In genomic region chr13:28574617-28575142, GRCh38 we compare ENCODE assay signal across 1 cellular context.
TF ChIP-seq lines count a peak whose summit lies in the region.

No MANE protein-coding gene starts in this region.

TF ChIP-seq in K562, 482 proteins besides CTCF, POLR2A, EP300 and RAD21 (continued from another document and continues in another):
- TF ChIP-seq AFF1 (IDR thresholded peaks at IDR 0.05; ENCODE audit: low read depth in 1 of 2, partially characterized antibody in 2 of 2): peak in 1 of 2 experiments; percentile 81
- TF ChIP-seq RBBP5 (IDR thresholded peaks at IDR 0.05; ENCODE audit: borderline replicate concordance, insufficient read depth, low read length, poor library complexity, severe bottlenecking): no peak
- TF ChIP-seq TCF3 (CRISPR knock-in tag; IDR thresholded peaks at IDR 0.05): peak; percentile 98
- no peak for TF ChIP-seq CBX5 (IDR thresholded peaks at IDR 0.05; ENCODE audit: borderline replicate concordance, low read depth)
- 0 out of 2 replicates have a peak, but pooled peaks have one; percentile 43 for TF ChIP-seq ETS1 (conservative IDR thresholded peaks at IDR 0.05; ENCODE audit: control insufficient read depth, low read depth, low read length)
- TF ChIP-seq PCBP1 (IDR thresholded peaks at IDR 0.05; ENCODE audit: low read depth, low read length, poor library complexity, severe bottlenecking): no peak
- TF ChIP-seq ZFP1 (CRISPR knock-in tag; IDR thresholded peaks at IDR 0.05): no peak
- TF ChIP-seq ZNF584 (CRISPR knock-in tag; IDR thresholded peaks at IDR 0.05; ENCODE audit: low read depth): peak; percentile 90
- TF ChIP-seq MNT (conservative IDR thresholded peaks at IDR 0.05): peak; percentile 58 to 77
- TF ChIP-seq POLR2AphosphoS2 (IDR thresholded peaks at IDR 0.05; ENCODE audit: low read length): no peak
- TF ChIP-seq, protein P1, sequence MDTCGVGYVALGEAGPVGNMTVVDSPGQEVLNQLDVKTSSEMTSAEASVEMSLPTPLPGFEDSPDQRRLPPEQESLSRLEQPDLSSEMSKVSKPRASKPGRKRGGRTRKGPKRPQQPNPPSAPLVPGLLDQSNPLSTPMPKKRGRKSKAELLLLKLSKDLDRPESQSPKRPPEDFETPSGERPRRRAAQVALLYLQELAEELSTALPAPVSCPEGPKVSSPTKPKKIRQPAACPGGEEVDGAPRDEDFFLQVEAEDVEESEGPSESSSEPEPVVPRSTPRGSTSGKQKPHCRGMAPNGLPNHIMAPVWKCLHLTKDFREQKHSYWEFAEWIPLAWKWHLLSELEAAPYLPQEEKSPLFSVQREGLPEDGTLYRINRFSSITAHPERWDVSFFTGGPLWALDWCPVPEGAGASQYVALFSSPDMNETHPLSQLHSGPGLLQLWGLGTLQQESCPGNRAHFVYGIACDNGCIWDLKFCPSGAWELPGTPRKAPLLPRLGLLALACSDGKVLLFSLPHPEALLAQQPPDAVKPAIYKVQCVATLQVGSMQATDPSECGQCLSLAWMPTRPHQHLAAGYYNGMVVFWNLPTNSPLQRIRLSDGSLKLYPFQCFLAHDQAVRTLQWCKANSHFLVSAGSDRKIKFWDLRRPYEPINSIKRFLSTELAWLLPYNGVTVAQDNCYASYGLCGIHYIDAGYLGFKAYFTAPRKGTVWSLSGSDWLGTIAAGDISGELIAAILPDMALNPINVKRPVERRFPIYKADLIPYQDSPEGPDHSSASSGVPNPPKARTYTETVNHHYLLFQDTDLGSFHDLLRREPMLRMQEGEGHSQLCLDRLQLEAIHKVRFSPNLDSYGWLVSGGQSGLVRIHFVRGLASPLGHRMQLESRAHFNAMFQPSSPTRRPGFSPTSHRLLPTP (IDR thresholded peaks at IDR 0.05; ENCODE audit: borderline replicate concordance, extremely low read depth, insufficient read length): no peak
- TF ChIP-seq RBM17 (IDR thresholded peaks at IDR 0.05; ENCODE audit: borderline replicate concordance, low read depth, low read length): no peak
- TF ChIP-seq RBM22 (IDR thresholded peaks at IDR 0.05; ENCODE audit: low read depth, low read length, poor library complexity, severe bottlenecking): no peak
- TF ChIP-seq HMG20A (CRISPR knock-in tag; conservative IDR thresholded peaks at IDR 0.05): no peak
- peak; percentile 42; the same call in 1 of the 2 replicates for TF ChIP-seq EHMT2 (IDR thresholded peaks at IDR 0.05)
- peak; percentile 87 for TF ChIP-seq JUN (IDR thresholded peaks at IDR 0.05; ENCODE audit: borderline replicate concordance, low read depth, low read length)
- TF ChIP-seq JUN (CRISPR knock-in tag; IDR thresholded peaks at IDR 0.05; ENCODE audit: borderline replicate concordance): no peak
- peak; percentile 86 for TF ChIP-seq FOXM1 (IDR thresholded peaks at IDR 0.05; ENCODE audit: low read depth)
- no peak for TF ChIP-seq FOXM1 (CRISPR knock-in tag; IDR thresholded peaks at IDR 0.05; ENCODE audit: low read depth)
- no peak for TF ChIP-seq CHCHD3 (CRISPR knock-in tag; IDR thresholded peaks at IDR 0.05)
- TF ChIP-seq, protein P2, sequence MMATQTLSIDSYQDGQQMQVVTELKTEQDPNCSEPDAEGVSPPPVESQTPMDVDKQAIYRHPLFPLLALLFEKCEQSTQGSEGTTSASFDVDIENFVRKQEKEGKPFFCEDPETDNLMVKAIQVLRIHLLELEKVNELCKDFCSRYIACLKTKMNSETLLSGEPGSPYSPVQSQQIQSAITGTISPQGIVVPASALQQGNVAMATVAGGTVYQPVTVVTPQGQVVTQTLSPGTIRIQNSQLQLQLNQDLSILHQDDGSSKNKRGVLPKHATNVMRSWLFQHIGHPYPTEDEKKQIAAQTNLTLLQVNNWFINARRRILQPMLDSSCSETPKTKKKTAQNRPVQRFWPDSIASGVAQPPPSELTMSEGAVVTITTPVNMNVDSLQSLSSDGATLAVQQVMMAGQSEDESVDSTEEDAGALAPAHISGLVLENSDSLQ (IDR thresholded peaks at IDR 0.05): peak; percentile 45
- peak; percentile 56 for TF ChIP-seq MEIS2 (IDR thresholded peaks at IDR 0.05; ENCODE audit: partially characterized antibody)
- no peak for TF ChIP-seq PHB (CRISPR knock-in tag; IDR thresholded peaks at IDR 0.05)
- TF ChIP-seq ZSCAN29 (IDR thresholded peaks at IDR 0.05): no peak
- TF ChIP-seq ELF1 (tag; IDR thresholded peaks at IDR 0.05): peak; percentile 43; the same call in 1 of the 2 replicates
- peak; percentile 78; the same call in 1 of the 2 replicates for TF ChIP-seq MTA3 (IDR thresholded peaks at IDR 0.05; ENCODE audit: borderline replicate concordance)
- peak; percentile 52 to 63 for TF ChIP-seq NRF1 (conservative IDR thresholded peaks at IDR 0.05 in 1 of 2, IDR thresholded peaks at IDR 0.05 in 1 of 2)
- TF ChIP-seq ZNF12 (CRISPR knock-in tag; IDR thresholded peaks at IDR 0.05): no peak
- TF ChIP-seq POLR2B (IDR thresholded peaks at IDR 0.05; ENCODE audit: low read depth, partially characterized antibody): no peak
- TF ChIP-seq FUS (optimal IDR thresholded peaks at IDR 0.05; ENCODE audit: low read depth, low read length): no peak
- TF ChIP-seq PML (IDR thresholded peaks at IDR 0.05; ENCODE audit: low read length): peak; percentile 94
- TF ChIP-seq DPF2 (IDR thresholded peaks at IDR 0.05): peak; percentile 95
- no peak for TF ChIP-seq NR2C1 (IDR thresholded peaks at IDR 0.05)
- no peak; the same call in 1 of the 2 replicates for TF ChIP-seq NR2C1 (tag; IDR thresholded peaks at IDR 0.05)
- peak; percentile 54; the same call in 1 of the 2 replicates for TF ChIP-seq ZFX (CRISPR knock-in tag; IDR thresholded peaks at IDR 0.05)
- 0 out of 2 replicates have a peak, but pooled peaks have one; percentile 29 for TF ChIP-seq CREB1 (IDR thresholded peaks at IDR 0.05)
- peak; percentile 68 for TF ChIP-seq CREB1 (CRISPR knock-in tag; IDR thresholded peaks at IDR 0.05)
- TF ChIP-seq BRD9 (IDR thresholded peaks at IDR 0.05; ENCODE audit: low read depth, partially characterized antibody): peak; percentile 57
- TF ChIP-seq MAFK (IDR thresholded peaks at IDR 0.05; ENCODE audit: low read length): no peak
- TF ChIP-seq MECOM (CRISPR knock-in tag; IDR thresholded peaks at IDR 0.05): peak; percentile 66; the same call in 1 of the 2 replicates
- no peak for TF ChIP-seq TAF15 (IDR thresholded peaks at IDR 0.05; ENCODE audit: low read depth, low read length)
- no peak for TF ChIP-seq ZNF282 (CRISPR knock-in tag; IDR thresholded peaks at IDR 0.05)
- TF ChIP-seq ETV5 (CRISPR knock-in tag; IDR thresholded peaks at IDR 0.05; ENCODE audit: low read depth): peak; percentile 81
- TF ChIP-seq CREB3 (tag; conservative IDR thresholded peaks at IDR 0.05; ENCODE audit: low read depth): no peak
- no peak for TF ChIP-seq SMARCA5 (IDR thresholded peaks at IDR 0.05)
- TF ChIP-seq TRIM28 (IDR thresholded peaks at IDR 0.05): 0 out of 2 replicates have a peak, but pooled peaks have one; percentile 15
- TF ChIP-seq ZNF57 (CRISPR knock-in tag; IDR thresholded peaks at IDR 0.05): no peak
- peak; percentile 80; the same call in 1 of the 2 replicates for TF ChIP-seq NBN (IDR thresholded peaks at IDR 0.05; ENCODE audit: low read depth)
- no peak for TF ChIP-seq PTBP1 (IDR thresholded peaks at IDR 0.05; ENCODE audit: low read depth, low read length)
- TF ChIP-seq IFI16 (CRISPR knock-in tag; IDR thresholded peaks at IDR 0.05): 0 out of 2 replicates have a peak, but pooled peaks have one; percentile 11
- TF ChIP-seq NR3C1 (CRISPR knock-in tag; IDR thresholded peaks at IDR 0.05): no peak
- TF ChIP-seq ZNF395 (CRISPR knock-in tag; IDR thresholded peaks at IDR 0.05): peak; percentile 77; the same call in 1 of the 2 replicates
- no peak for TF ChIP-seq ZBTB7A (IDR thresholded peaks at IDR 0.05; ENCODE audit: borderline replicate concordance, control insufficient read depth, low read depth, low read length)
- TF ChIP-seq FOS (IDR thresholded peaks at IDR 0.05; ENCODE audit: extremely low read depth, insufficient read length): peak; percentile 29
- TF ChIP-seq XRCC4 (IDR thresholded peaks at IDR 0.05; ENCODE audit: extremely low read depth, insufficient read depth, insufficient read length): no peak
- no peak for TF ChIP-seq ZNF586 (CRISPR knock-in tag; conservative IDR thresholded peaks at IDR 0.05)
- no peak for TF ChIP-seq HDAC8 (tag; IDR thresholded peaks at IDR 0.05)
